ENCODE assay signal across 1 cellular context in genomic region chr7:151501676-151502075, GRCh38.
TF ChIP-seq lines count a peak whose summit lies in the region.

No MANE protein-coding gene starts in this region.

TF ChIP-seq in GM12878, 131 proteins besides CTCF, POLR2A, EP300 and RAD21 (continued from another document):
- TF ChIP-seq CUX1 (IDR thresholded peaks at IDR 0.05; ENCODE audit: insufficient replicate concordance, low read depth, low read length) (no peak), ZNF274 (IDR thresholded peaks at IDR 0.05; ENCODE audit: insufficient read depth, insufficient read length) (no peak), SREBF1 (IDR thresholded peaks at IDR 0.05; ENCODE audit: low read length) (no peak), ATF2 (IDR thresholded peaks at IDR 0.05; ENCODE audit: low read length) (no peak), CREB1 (IDR thresholded peaks at IDR 0.05; ENCODE audit: low read depth) (no peak), KLF5 (IDR thresholded peaks at IDR 0.05; ENCODE audit: partially characterized antibody) (no peak), PML (IDR thresholded peaks at IDR 0.05; ENCODE audit: low read length) (no peak), EZH2 (IDR thresholded peaks at IDR 0.05; ENCODE audit: borderline replicate concordance, control insufficient read depth, low read depth, low read length) (no peak), REST (IDR thresholded peaks at IDR 0.05; ENCODE audit: low read depth, low read length) (no peak), ZZZ3 (IDR thresholded peaks at IDR 0.05; ENCODE audit: control insufficient read depth, insufficient read length, low read depth) (no peak), ETV6 (conservative IDR thresholded peaks at IDR 0.05 in 1 of 2, IDR thresholded peaks at IDR 0.05 in 1 of 2; ENCODE audit: borderline replicate concordance in 1 of 2, low read depth in 1 of 2) (no peak), SUZ12 (IDR thresholded peaks at IDR 0.05; ENCODE audit: unreplicated experiment) (no peak), CBFB (IDR thresholded peaks at IDR 0.05; ENCODE audit: low read depth) (no peak), RUNX3 (IDR thresholded peaks at IDR 0.05; ENCODE audit: low read length) (no peak), NR2F1 (conservative IDR thresholded peaks at IDR 0.05) (no peak), STAT3 (IDR thresholded peaks at IDR 0.05; ENCODE audit: low read depth, low read length) (no peak)
